In the genomic region with DNA sequence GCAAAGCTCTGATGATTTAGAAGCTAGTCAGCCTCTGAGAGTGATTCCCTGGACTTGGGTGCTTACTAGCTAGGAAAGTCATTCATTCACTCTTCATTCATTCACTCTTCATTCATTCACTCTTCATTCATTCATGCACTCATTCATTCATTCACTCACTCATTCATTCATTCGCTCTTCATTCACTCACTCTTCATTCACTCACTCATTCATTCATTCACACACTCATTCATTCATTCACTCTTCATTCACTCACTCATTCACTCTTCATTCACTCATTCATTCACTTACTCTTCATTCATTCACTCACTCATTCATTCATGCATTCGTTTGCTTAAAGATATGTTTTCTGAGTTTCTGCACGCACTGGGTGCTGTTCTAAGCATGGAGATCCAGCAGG, we compare ENCODE assay signal across 20 cellular contexts.
DNase-seq lines count a peak whose midpoint lies in the region; ATAC-seq and TF ChIP-seq lines count a peak whose summit lies in the region.
"Had no signal": no experiment of that assay in that cellular context is flagged by ENCODE, and none has a peak within 500 bp of the region (broad histone marks: within the 10 kb centered on the region; RNA-seq: fewer than 3 reads in every experiment).

No MANE protein-coding gene starts in this region.

- peak overlapping the region; percentile 71 for H3K4me3 ChIP-seq in Loucy (ENCODE audit: low read length, poor library complexity, severe bottlenecking)
- H3K4me3 ChIP-seq: breast epithelium, left ventricle myocardium inferior, mucosa of descending colon, right atrium auricular region had no signal

- peak overlapping the region; percentile 71 for H3K9ac ChIP-seq in Loucy (ENCODE audit: low read depth, low read length, poor library complexity, severe bottlenecking)
- H3K9ac ChIP-seq: SK-N-SH had no signal

- H3K9me3 ChIP-seq in Loucy (ENCODE audit: insufficient read depth, low read depth, low read length), result peaks cover 11% of the 10 kb centered on the region
- H3K9me3 ChIP-seq: breast epithelium, SK-N-SH had no signal

- peaks cover 63% of the 10 kb centered on the region for H3K4me1 Mint-ChIP-seq in activated naive CD4-positive, alpha-beta T cell treated with anti-CD3 and anti-CD28 coated beads, Interleukin-2, amount 10 ng/mL, durations not matched to agents 7 days and 5 days
- peaks cover 35% of the 10 kb centered on the region for H3K4me1 Mint-ChIP-seq in activated naive CD8-positive, alpha-beta T cell treated with anti-CD3 and anti-CD28 coated beads, Interleukin-2, amount 50 U/mL, for 24 hours
- H3K4me1 Mint-ChIP-seq in stimulated activated naive CD8-positive, alpha-beta T cell treated with anti-CD3 and anti-CD28 coated beads, Interleukin-15, amount 100 ng/mL, for 72 hours, result peaks cover 43% of the 10 kb centered on the region

- H3K79me2 ChIP-seq in Loucy (ENCODE audit: insufficient read depth, low read length), result peaks cover 24% of the 10 kb centered on the region; the same call in 1 of the 2 replicates

- H4K20me1 ChIP-seq in Loucy (ENCODE audit: insufficient read depth, low read length, poor library complexity, severe bottlenecking), result no peaks in the 10 kb centered on the region

- H3K9me2 ChIP-seq in Loucy (replicated peaks; ENCODE audit: low read depth, low read length), result no peaks in the 10 kb centered on the region
- H3K9me2 ChIP-seq: SK-N-SH had no signal

- H3K9me3 Mint-ChIP-seq in activated naive CD4-positive, alpha-beta T cell treated with anti-CD3 and anti-CD28 coated beads, Interleukin-2, amount 10 ng/mL, durations not matched to agents 7 days and 5 days, result peaks cover 22% of the 10 kb centered on the region
- peaks cover 17% of the 10 kb centered on the region for H3K9me3 Mint-ChIP-seq in activated naive CD8-positive, alpha-beta T cell treated with anti-CD3 and anti-CD28 coated beads, Interleukin-2, amount 50 U/mL, for 24 hours
- H3K9me3 Mint-ChIP-seq in stimulated activated naive CD8-positive, alpha-beta T cell treated with anti-CD3 and anti-CD28 coated beads, Interleukin-15, amount 100 ng/mL, for 72 hours, result peaks cover 27 to 28% of the 10 kb centered on the region in 2 donors

- peaks cover 23% of the 10 kb centered on the region for H3K4me1 ChIP-seq in Loucy (ENCODE audit: insufficient read depth, low read length, poor library complexity, severe bottlenecking)
- H3K4me1 ChIP-seq: breast epithelium, left ventricle myocardium inferior had no signal

- H3K36me3 Mint-ChIP-seq in activated naive CD4-positive, alpha-beta T cell treated with anti-CD3 and anti-CD28 coated beads, Interleukin-2, amount 10 ng/mL, durations not matched to agents 7 days and 5 days, result peaks cover 27% of the 10 kb centered on the region
- peaks cover 21% of the 10 kb centered on the region for H3K36me3 Mint-ChIP-seq in activated naive CD8-positive, alpha-beta T cell treated with anti-CD3 and anti-CD28 coated beads, Interleukin-2, amount 50 U/mL, for 24 hours (ENCODE audit: low read depth)

- H3K36me3 ChIP-seq in Loucy (ENCODE audit: insufficient read depth, low read length), result no peaks in the 10 kb centered on the region; the same call in 1 of the 2 replicates
- H3K36me3 ChIP-seq: breast epithelium, left ventricle myocardium inferior, right atrium auricular region had no signal

- peak overlapping the region; percentile 99 for H3K27ac Mint-ChIP-seq in activated naive CD4-positive, alpha-beta T cell treated with anti-CD3 and anti-CD28 coated beads, Interleukin-2, amount 10 ng/mL, durations not matched to agents 7 days and 5 days
- H3K27ac Mint-ChIP-seq in activated naive CD8-positive, alpha-beta T cell treated with anti-CD3 and anti-CD28 coated beads, Interleukin-2, amount 50 U/mL, for 24 hours, result peak overlapping the region; percentile 92
- H3K27ac Mint-ChIP-seq in stimulated activated naive CD8-positive, alpha-beta T cell treated with anti-CD3 and anti-CD28 coated beads, Interleukin-15, amount 100 ng/mL, for 72 hours, result peak overlapping the region; percentile 3 to 98

- no peak for TF ChIP-seq CTCF in Loucy (conservative IDR thresholded peaks at IDR 0.05; ENCODE audit: low read length)

- DNase-seq in activated naive CD4-positive, alpha-beta T cell treated with anti-CD3 and anti-CD28 coated beads, Interleukin-2, amount 10 ng/mL, durations not matched to agents 7 days and 5 days, result no peak
- DNase-seq in activated naive CD4-positive, alpha-beta T cell treated with anti-CD3 and anti-CD28 coated beads, Interleukin-2, amount 50 U/mL, for 16 hours, result no peak
- no peak for DNase-seq in activated naive CD8-positive, alpha-beta T cell treated with anti-CD3 and anti-CD28 coated beads, Interleukin-2, amount 50 U/mL, for 24 hours
- DNase-seq in stimulated activated naive CD8-positive, alpha-beta T cell treated with anti-CD3 and anti-CD28 coated beads, Interleukin-15, amount 100 ng/mL, for 72 hours, result no peak
- DNase-seq: activated CD4-positive, alpha-beta T cell treated with anti-CD3 and anti-CD28 coated beads for 48 hours; dermis blood vessel endothelial cell; DMS153; H7; left ventricle myocardium inferior; mucosa of descending colon; NCI-H1417 treated with DMSO at 0.1 percent for 48 hours; NCI-H2171 treated with DMSO at 0.1 percent for 48 hours; nucleus accumbens; SK-N-SH had no signal

- H3K27me3 ChIP-seq in Loucy (ENCODE audit: insufficient read depth, low read length, poor library complexity, severe bottlenecking), result no peaks in the 10 kb centered on the region
- H3K27me3 ChIP-seq: breast epithelium, right atrium auricular region had no signal

- peaks cover 15% of the 10 kb centered on the region for H3K27me3 Mint-ChIP-seq in activated naive CD4-positive, alpha-beta T cell treated with anti-CD3 and anti-CD28 coated beads, Interleukin-2, amount 10 ng/mL, durations not matched to agents 7 days and 5 days
- H3K27me3 Mint-ChIP-seq in activated naive CD8-positive, alpha-beta T cell treated with anti-CD3 and anti-CD28 coated beads, Interleukin-2, amount 50 U/mL, for 24 hours, result no peaks in the 10 kb centered on the region
- no peaks in the 10 kb centered on the region for H3K27me3 Mint-ChIP-seq in stimulated activated naive CD8-positive, alpha-beta T cell treated with anti-CD3 and anti-CD28 coated beads, Interleukin-15, amount 100 ng/mL, for 72 hours

- ATAC-seq in activated naive CD8-positive, alpha-beta T cell treated with anti-CD3 and anti-CD28 coated beads, Interleukin-2, amount 50 U/mL, for 24 hours, result no peak
- no peak for ATAC-seq in stimulated activated naive CD8-positive, alpha-beta T cell treated with anti-CD3 and anti-CD28 coated beads, Interleukin-15, amount 100 ng/mL, for 72 hours
- ATAC-seq in HG03108 (IDR thresholded peaks at IDR 0.05; ENCODE audit: unreplicated experiment) (no peak), GM18520 (IDR thresholded peaks at IDR 0.05; ENCODE audit: unreplicated experiment) (no peak), GM19455 (IDR thresholded peaks at IDR 0.05; ENCODE audit: unreplicated experiment) (no peak)

- H3K4me2 ChIP-seq in Loucy (ENCODE audit: low read depth, low read length, poor library complexity, severe bottlenecking), result peak overlapping the region; percentile 86
- H3K4me2 ChIP-seq: SK-N-SH had no signal

- peaks cover 10% of the 10 kb centered on the region for H3F3A ChIP-seq in Loucy (ENCODE audit: low read depth)

- peak overlapping the region; percentile 78 for H3K4me3 Mint-ChIP-seq in activated naive CD4-positive, alpha-beta T cell treated with anti-CD3 and anti-CD28 coated beads, Interleukin-2, amount 10 ng/mL, durations not matched to agents 7 days and 5 days
- peak overlapping the region; percentile 82 for H3K4me3 Mint-ChIP-seq in activated naive CD8-positive, alpha-beta T cell treated with anti-CD3 and anti-CD28 coated beads, Interleukin-2, amount 50 U/mL, for 24 hours
- H3K4me3 Mint-ChIP-seq in stimulated activated naive CD8-positive, alpha-beta T cell treated with anti-CD3 and anti-CD28 coated beads, Interleukin-15, amount 100 ng/mL, for 72 hours, result peak overlapping the region; percentile 86 to 96

- H2AFZ ChIP-seq in Loucy (ENCODE audit: low read length), result no peak overlapping the region

- CTCF ChIA-PET in activated naive CD4-positive, alpha-beta T cell treated with anti-CD3 and anti-CD28 coated beads, Interleukin-2, amount 10 ng/mL, durations not matched to agents 7 days and 5 days (lab: Charles Lee), result no interaction called here
